Comparison of ENCODE assay signal across 15 cellular contexts in genomic region chr12:96083020-96083489, GRCh38. TPM values are rescaled to one million over a fixed set of nuclear protein-coding genes. Genes with fewer than 3 reads are reported as not detected.
A peak's percentile ranks its signal among the peaks of the same experiment; 100 is the strongest.
DNase-seq lines count a peak whose midpoint lies in the region; ATAC-seq lines count a peak whose summit lies in the region.
"Had no signal": no experiment of that assay in that cellular context is flagged by ENCODE, and none has a peak within 500 bp of the region (broad histone marks: within the 10 kb centered on the region; RNA-seq: fewer than 3 reads in every experiment).

No MANE protein-coding gene starts in this region.

- DNase-seq in A172 (ENCODE audit: low spot score) (peak; percentile 60), ELR (ENCODE audit: low read depth) (peak; percentile 48), RPMI7951 (ENCODE audit: low read depth) (peak; percentile 40), dermis blood vessel endothelial cell (peak; percentile 37), HK-2 (ENCODE audit: unreplicated experiment) (no peak), NCI-H187 treated with DMSO at 0.1 percent for 48 hours (lab: John Stamatoyannopoulos, UW) (no peak), NCI-H1092 (lab: John Stamatoyannopoulos, UW) (no peak)
- DNase-seq: CD8-positive, alpha-beta T cell; DMS79; GF-D8; NCI-H1417; NCI-H187; NCI-H226; NCI-H524 had no signal

- ATAC-seq in GM21515 (IDR thresholded peaks at IDR 0.05; ENCODE audit: unreplicated experiment), result no peak
- ATAC-seq: CD8-positive, alpha-beta T cell had no signal

RNA-seq across cellular contexts. Expression of gene LTA4H, which starts 47.7 kb away (rescaled TPM):
- total RNA-seq in A172 (2014; rRNA removed; shearing (Covaris generic)), result 87.0 and 92.3 TPM in 2 replicates
- 43.3 and 49.9 TPM in 2 replicates for total RNA-seq in RPMI7951 (2014; rRNA removed; shearing (Covaris generic))
- 111 and 137 TPM in 2 replicates for total RNA-seq in dermis blood vessel endothelial cell

Comparison
In these comparisons a context has a peak if more than half of its experiments do, and no peak if none do; other contexts are left out.
1. DNase-seq: peak in A172 (single experiment), ELR (single experiment), RPMI7951 (single experiment) and dermis blood vessel endothelial cell (single experiment); none in HK-2 (single experiment), NCI-H187 treated with DMSO at 0.1 percent for 48 hours (single experiment) and NCI-H1092 (single experiment).